In the genomic region with DNA sequence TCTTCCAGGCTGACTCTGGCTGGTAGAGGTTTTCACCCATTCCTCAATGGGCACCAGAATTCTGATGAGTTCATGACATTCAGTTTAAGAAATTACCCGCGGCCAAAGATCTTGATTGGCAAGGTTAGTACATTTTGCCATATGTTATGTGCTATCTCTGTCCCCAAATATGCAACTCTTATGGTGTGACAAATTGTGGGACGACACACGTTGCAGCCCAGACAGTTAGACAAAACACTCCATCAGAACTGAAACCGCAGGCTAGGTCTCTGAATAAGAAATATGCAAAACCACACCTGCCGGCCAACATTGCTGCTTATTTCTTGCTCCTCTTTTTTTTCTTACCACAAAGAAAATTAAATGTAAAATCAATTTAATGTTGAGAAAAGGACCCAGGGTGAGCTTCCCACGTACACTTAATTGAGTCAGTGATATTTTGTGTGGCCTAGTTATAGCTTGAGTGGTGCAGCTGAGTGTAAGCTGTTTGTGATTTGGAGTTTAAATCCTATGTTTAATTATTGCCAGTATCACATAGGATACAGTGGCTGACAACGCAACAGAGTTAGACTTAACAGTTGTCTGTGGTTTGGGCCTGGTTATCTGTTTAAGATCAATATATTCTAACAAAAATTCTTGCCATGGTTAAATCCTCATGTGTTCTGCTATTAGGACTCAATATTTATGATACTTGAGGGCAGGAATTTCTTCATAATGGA, we compare ENCODE assay signal across 12 cellular contexts. TPM values are rescaled to one million over a fixed set of nuclear protein-coding genes. Genes with fewer than 3 reads are reported as not detected.
DNase-seq lines count a peak whose midpoint lies in the region; ATAC-seq and TF ChIP-seq lines count a peak whose summit lies in the region.
"Had no signal": no experiment of that assay in that cellular context is flagged by ENCODE, and none has a peak within 500 bp of the region (broad histone marks: within the 10 kb centered on the region; RNA-seq: fewer than 3 reads in every experiment).

No MANE protein-coding gene starts in this region.

- ATAC-seq in GM18502 (IDR thresholded peaks at IDR 0.05; ENCODE audit: poor library complexity, unreplicated experiment), result peak; percentile 97
- ATAC-seq in GM21381 (IDR thresholded peaks at IDR 0.05; ENCODE audit: unreplicated experiment), result peak; percentile 80
- ATAC-seq in HG03045 (IDR thresholded peaks at IDR 0.05; ENCODE audit: unreplicated experiment), result peak; percentile 89
- ATAC-seq: activated CD4-positive, CD25-positive, alpha-beta regulatory T cell treated with anti-CD3 and anti-CD28 coated beads, Interleukin-2, amount 50 U/mL, for 24 hours; right cardiac atrium had no signal

- TF ChIP-seq EP300 in tibial nerve (IDR thresholded peaks at IDR 0.05), result no peak

- H3K9me3 ChIP-seq in ascending aorta (no peaks in the 10 kb centered on the region), adrenal gland (replicated peaks in 1 of 3) (no peaks in the 10 kb centered on the region), tibial nerve (no peaks in the 10 kb centered on the region)

- 79 to 90% (median 87%) methylated on average over 8 of the region's 8 CpGs for WGBS in adrenal gland, 4 donors
- 89% methylated on average over 8 of the region's 8 CpGs for whole genome bisulfite sequencing in tibial nerve, 2 donors

- H3K4me1 ChIP-seq in ascending aorta, result no peaks in the 10 kb centered on the region
- no peaks in the 10 kb centered on the region for H3K4me1 ChIP-seq in adrenal gland (replicated peaks in 1 of 2)
- no peaks in the 10 kb centered on the region for H3K4me1 ChIP-seq in tibial nerve

- intact Hi-C loops in ascending aorta (cut with DNase I), result no loop called here
- intact Hi-C loops in adrenal gland (cut with DNase I), result no loop called here

- H3K36me3 ChIP-seq in ascending aorta (no peaks in the 10 kb centered on the region), adrenal gland (replicated peaks in 1 of 2) (no peaks in the 10 kb centered on the region), tibial nerve (no peaks in the 10 kb centered on the region)

- TF ChIP-seq CTCF in ascending aorta (IDR thresholded peaks at IDR 0.05) (no peak), adrenal gland (IDR thresholded peaks at IDR 0.05) (no peak), tibial nerve (IDR thresholded peaks at IDR 0.05) (no peak)

- no peak for TF ChIP-seq POLR2A in adrenal gland (IDR thresholded peaks at IDR 0.05)
- TF ChIP-seq POLR2A in tibial nerve (IDR thresholded peaks at IDR 0.05), result no peak

- DNase-seq in NCI-H2107 treated with DMSO at 0.1 percent for 48 hours (lab: John Stamatoyannopoulos, UW; ENCODE audit: unreplicated experiment) (peak; percentile 85), NCI-H748 treated with DMSO at 0.1 percent for 48 hours (lab: John Stamatoyannopoulos, UW) (no peak), ascending aorta (ENCODE audit: low spot score in 2 of 2) (no peak), adrenal gland (no peak), tibial nerve (ENCODE audit: low spot score in 2 of 2) (no peak)
- DNase-seq: midbrain, NCI-H1694, right cardiac atrium had no signal

- no peaks in the 10 kb centered on the region for H3K27me3 ChIP-seq in ascending aorta
- no peaks in the 10 kb centered on the region for H3K27me3 ChIP-seq in adrenal gland
- no peaks in the 10 kb centered on the region for H3K27me3 ChIP-seq in tibial nerve

- H3K4me3 ChIP-seq in ascending aorta, result no peak overlapping the region
- H3K4me3 ChIP-seq in adrenal gland, result no peak overlapping the region
- no peak overlapping the region for H3K4me3 ChIP-seq in tibial nerve

- H3K27ac ChIP-seq in ascending aorta, result no peak overlapping the region
- no peak overlapping the region for H3K27ac ChIP-seq in adrenal gland
- no peak overlapping the region for H3K27ac ChIP-seq in tibial nerve

RNA-seq across cellular contexts. Expression of a gene that starts 35.7 kb away (rescaled TPM):
- total RNA-seq in ascending aorta (295 TPM), adrenal gland (10 to 100 TPM; 14.6 to 47.2 (median 17.8) TPM), tibial nerve (10 to 100 TPM; 29.4 to 89.8 (median 50.6) TPM)
- 10 to 100 TPM in 1 of 3 donors, 1 to 10 TPM in 2; 6.2 to 10.9 (median 8.6) TPM for polyA plus RNA-seq in adrenal gland
